1 cellular context compared by ENCODE assay signal in the genomic region with DNA sequence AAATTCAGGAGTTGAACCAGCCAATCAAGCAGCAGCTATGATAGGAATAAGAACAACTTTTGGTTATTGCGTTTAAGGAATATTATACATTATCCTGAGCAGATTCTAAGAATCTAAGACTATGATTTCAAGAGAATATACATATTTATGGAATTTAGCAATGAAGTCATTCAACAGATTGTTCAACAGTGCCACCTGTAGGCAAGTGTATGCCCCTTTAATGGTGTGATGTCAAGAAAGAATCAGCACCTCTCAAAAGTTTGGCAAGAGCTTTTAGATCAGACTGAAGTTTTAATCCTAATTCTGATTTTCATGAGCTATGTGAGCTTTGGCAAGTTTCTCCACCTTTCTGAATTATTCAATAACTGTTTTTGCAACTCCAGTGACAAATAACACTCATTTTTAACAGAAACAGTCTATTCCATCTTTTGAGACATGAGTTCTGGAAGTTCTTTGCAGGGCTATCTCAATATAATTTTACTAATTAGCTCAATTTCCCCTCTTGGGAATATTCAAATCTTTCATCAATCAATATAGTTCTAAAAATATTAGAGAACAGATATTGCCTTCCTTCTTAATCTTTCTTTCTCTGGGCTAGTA.
TF ChIP-seq lines count a peak whose summit lies in the region.

No MANE protein-coding gene starts in this region.

TF ChIP-seq in K562, 482 proteins besides CTCF, POLR2A, EP300 and RAD21 (continued from another document):
- TF ChIP-seq, protein P1, sequence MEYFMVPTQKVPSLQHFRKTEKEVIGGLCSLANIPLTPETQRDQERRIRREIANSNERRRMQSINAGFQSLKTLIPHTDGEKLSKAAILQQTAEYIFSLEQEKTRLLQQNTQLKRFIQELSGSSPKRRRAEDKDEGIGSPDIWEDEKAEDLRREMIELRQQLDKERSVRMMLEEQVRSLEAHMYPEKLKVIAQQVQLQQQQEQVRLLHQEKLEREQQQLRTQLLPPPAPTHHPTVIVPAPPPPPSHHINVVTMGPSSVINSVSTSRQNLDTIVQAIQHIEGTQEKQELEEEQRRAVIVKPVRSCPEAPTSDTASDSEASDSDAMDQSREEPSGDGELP (CRISPR knock-in tag; IDR thresholded peaks at IDR 0.05; ENCODE audit: borderline replicate concordance): no peak
- no peak for TF ChIP-seq CHD1 (IDR thresholded peaks at IDR 0.05; ENCODE audit: low read length)
- TF ChIP-seq, protein P2, sequence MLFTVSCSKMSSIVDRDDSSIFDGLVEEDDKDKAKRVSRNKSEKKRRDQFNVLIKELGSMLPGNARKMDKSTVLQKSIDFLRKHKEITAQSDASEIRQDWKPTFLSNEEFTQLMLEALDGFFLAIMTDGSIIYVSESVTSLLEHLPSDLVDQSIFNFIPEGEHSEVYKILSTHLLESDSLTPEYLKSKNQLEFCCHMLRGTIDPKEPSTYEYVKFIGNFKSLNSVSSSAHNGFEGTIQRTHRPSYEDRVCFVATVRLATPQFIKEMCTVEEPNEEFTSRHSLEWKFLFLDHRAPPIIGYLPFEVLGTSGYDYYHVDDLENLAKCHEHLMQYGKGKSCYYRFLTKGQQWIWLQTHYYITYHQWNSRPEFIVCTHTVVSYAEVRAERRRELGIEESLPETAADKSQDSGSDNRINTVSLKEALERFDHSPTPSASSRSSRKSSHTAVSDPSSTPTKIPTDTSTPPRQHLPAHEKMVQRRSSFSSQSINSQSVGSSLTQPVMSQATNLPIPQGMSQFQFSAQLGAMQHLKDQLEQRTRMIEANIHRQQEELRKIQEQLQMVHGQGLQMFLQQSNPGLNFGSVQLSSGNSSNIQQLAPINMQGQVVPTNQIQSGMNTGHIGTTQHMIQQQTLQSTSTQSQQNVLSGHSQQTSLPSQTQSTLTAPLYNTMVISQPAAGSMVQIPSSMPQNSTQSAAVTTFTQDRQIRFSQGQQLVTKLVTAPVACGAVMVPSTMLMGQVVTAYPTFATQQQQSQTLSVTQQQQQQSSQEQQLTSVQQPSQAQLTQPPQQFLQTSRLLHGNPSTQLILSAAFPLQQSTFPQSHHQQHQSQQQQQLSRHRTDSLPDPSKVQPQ (CRISPR knock-in tag; IDR thresholded peaks at IDR 0.05; ENCODE audit: borderline replicate concordance): no peak
- TF ChIP-seq PCBP1 (IDR thresholded peaks at IDR 0.05; ENCODE audit: low read depth, low read length, poor library complexity, severe bottlenecking): no peak
- TF ChIP-seq HDAC3 (IDR thresholded peaks at IDR 0.05; ENCODE audit: borderline replicate concordance, partially characterized antibody): no peak
- no peak for TF ChIP-seq BCL6 (CRISPR knock-in tag; IDR thresholded peaks at IDR 0.05)
- TF ChIP-seq ZSCAN32 (CRISPR knock-in tag; IDR thresholded peaks at IDR 0.05): no peak
